In genomic region chr3:66486646-66487045, GRCh38 we compare ENCODE assay signal across 11 cellular contexts. TPM values are rescaled to one million over a fixed set of nuclear protein-coding genes. Genes with fewer than 3 reads are reported as not detected.
DNase-seq lines count a peak whose midpoint lies in the region; ATAC-seq and TF ChIP-seq lines count a peak whose summit lies in the region.
"Had no signal": no experiment of that assay in that cellular context is flagged by ENCODE, and none has a peak within 500 bp of the region (broad histone marks: within the 10 kb centered on the region; RNA-seq: fewer than 3 reads in every experiment).

No MANE protein-coding gene starts in this region.

- no peak overlapping the region for H3K4me3 Mint-ChIP-seq in activated T-cell treated with anti-CD3 and anti-CD28 coated beads, Interleukin-2, amount 50 U/mL, for 24 hours

- H3K27ac ChIP-seq in iPS-20b (ENCODE audit: low read length), result peak overlapping the region; percentile 2
- H3K27ac ChIP-seq in temporal lobe (ENCODE audit: low read depth, low read length), result peak overlapping the region; percentile 68

- H3K4me1 ChIP-seq in iPS-20b (ENCODE audit: insufficient read depth, low read length), result peaks cover 74% of the 10 kb centered on the region

- peak overlapping the region; percentile 18 for H3K27ac Mint-ChIP-seq in activated T-cell treated with anti-CD3 and anti-CD28 coated beads, Interleukin-2, amount 50 U/mL, for 24 hours

- in situ Hi-C loops in astrocyte of the spinal cord (cut with HindIII; ENCODE audit: low sequenced_read_pairs), result no loop called here

- H3K4me3 ChIP-seq in astrocyte of the spinal cord (ENCODE audit: low read depth, low read length) (no peak overlapping the region), iPS-20b (ENCODE audit: low read length) (no peak overlapping the region)

- H3K36me3 Mint-ChIP-seq in activated T-cell treated with anti-CD3 and anti-CD28 coated beads, Interleukin-2, amount 50 U/mL, for 24 hours (ENCODE audit: low read depth), result peaks cover 18% of the 10 kb centered on the region

- no peak for DNase-seq in activated T-cell treated with anti-CD3 and anti-CD28 coated beads, Interleukin-2, amount 50 U/mL, for 24 hours
- DNase-seq in activated T-cell treated with anti-CD3 and anti-CD28 coated beads for 4 hours (no peak), astrocyte of the spinal cord (ENCODE audit: low read depth, low spot score) (peak; percentile 86), NCI-H345 (lab: John Stamatoyannopoulos, UW) (no peak)
- DNase-seq: cerebellar nuclear complex, posterior cingulate gyrus, SHP77 had no signal

- no peaks in the 10 kb centered on the region for H3K27me3 ChIP-seq in iPS-20b (ENCODE audit: insufficient read depth, low read length)

- TF ChIP-seq CTCF in astrocyte of the spinal cord (IDR thresholded peaks at IDR 0.05; ENCODE audit: low read depth, low read length), result no peak

- peaks cover 81% of the 10 kb centered on the region for H3K4me1 Mint-ChIP-seq in activated T-cell treated with anti-CD3 and anti-CD28 coated beads, Interleukin-2, amount 50 U/mL, for 24 hours (ENCODE audit: low read depth)

- ATAC-seq in HG03520 (IDR thresholded peaks at IDR 0.05; ENCODE audit: unreplicated experiment), result no peak
- ATAC-seq in HG03097 (IDR thresholded peaks at IDR 0.05; ENCODE audit: low FRiP score, unreplicated experiment), result no peak

- peaks cover 4% of the 10 kb centered on the region; the same call in 1 of the 2 replicates for H3K36me3 ChIP-seq in iPS-20b (ENCODE audit: insufficient read depth, low read depth, low read length)

- H3K27me3 Mint-ChIP-seq in activated T-cell treated with anti-CD3 and anti-CD28 coated beads, Interleukin-2, amount 50 U/mL, for 24 hours, result no peaks in the 10 kb centered on the region

- no peaks in the 10 kb centered on the region for H3K9me3 Mint-ChIP-seq in activated T-cell treated with anti-CD3 and anti-CD28 coated beads, Interleukin-2, amount 50 U/mL, for 24 hours

- H3K9me3 ChIP-seq in iPS-20b (ENCODE audit: insufficient read depth, low read depth, low read length), result no peaks in the 10 kb centered on the region

- H3K9ac ChIP-seq in iPS-20b (ENCODE audit: low read depth, low read length), result peak overlapping the region; percentile 11; the same call in 1 of the 2 replicates

RNA-seq across cellular contexts. Expression of gene LRIG1, which starts 14.2 kb away (rescaled TPM):
- total RNA-seq in temporal lobe, result 41.3 TPM
